ENCODE assay signal across 8 cellular contexts in genomic region chr13:44435142-44435982, GRCh38.
DNase-seq lines count a peak whose midpoint lies in the region; ATAC-seq and TF ChIP-seq lines count a peak whose summit lies in the region.

No MANE protein-coding gene starts in this region.

- H3K27ac ChIP-seq in A673 (ENCODE audit: low read depth, low read length, poor library complexity, severe bottlenecking), result peak overlapping the region; percentile 92

- DNase-seq in A673 (ENCODE audit: low spot score) (peak; percentile 99), NCI-H748 treated with DMSO at 0.1 percent for 48 hours (lab: John Stamatoyannopoulos, UW) (peak; percentile 98), cortex of kidney (lab: John Stamatoyannopoulos, UW) (peak; percentile 30), kidney tubule cell (ENCODE audit: low spot score) (peak; percentile 99)
- peak; percentile 61 to 93 for DNase-seq in activated CD4-positive, alpha-beta T cell treated with anti-CD3 and anti-CD28 coated beads, Interleukin-2, amount 50 U/mL, for 24 hours (ENCODE audit: low read depth in 1 of 2, low spot score in 1 of 2)
- peak; percentile 91 for DNase-seq in stimulated activated CD4-positive, alpha-beta T cell treated with anti-CD3 and anti-CD28 coated beads, Interleukin-15, amount 100 ng/mL, for 24 hours

- peaks cover 13% of the 10 kb centered on the region for H3K4me1 ChIP-seq in A673 (ENCODE audit: insufficient read depth, low read length, poor library complexity, severe bottlenecking)

- intact Hi-C loops in A673 (cut with micrococcal nuclease; ENCODE audit: unreplicated experiment), result loop anchor here (5.0 kb wide), 4 partner anchors 103 to 293 kb away; no protein-coding TSS in a partner anchor

- peaks cover 18% of the 10 kb centered on the region for H3K36me3 ChIP-seq in A673 (ENCODE audit: insufficient read depth, low read length, poor library complexity, severe bottlenecking)

- H3K9me3 ChIP-seq in A673 (ENCODE audit: low read depth, low read length, poor library complexity, severe bottlenecking), result no peaks in the 10 kb centered on the region

- ATAC-seq in GM19023 (IDR thresholded peaks at IDR 0.05; ENCODE audit: unreplicated experiment) (peak; percentile 66), HG03571 (IDR thresholded peaks at IDR 0.05; ENCODE audit: unreplicated experiment) (peak; percentile 42)

- TSS peak; percentile 97 for BruUV-seq in A673 (replicated peaks; lab: Mats Ljungman, UMichigan)

- no peaks in the 10 kb centered on the region for H3K27me3 ChIP-seq in A673 (replicated peaks; ENCODE audit: insufficient read depth, low read depth, low read length, poor library complexity)

- peak overlapping the region; percentile 69 for H3K4me3 ChIP-seq in A673 (ENCODE audit: low read depth, low read length, poor library complexity, severe bottlenecking)

- CTCF ChIA-PET in A673 (lab: Charles Lee), result interaction anchor here (0.6 to 0.7 kb wide), 2 partner anchors 101 to 509 kb away, joined by 5 to 20 read pairs; no protein-coding TSS in a partner anchor

- POLR2A ChIA-PET in A673 (lab: Charles Lee; ENCODE audit: low non-redundant PET), result interaction anchor here (0.6 to 0.7 kb wide), 3 partner anchors 31 to 1791 kb away, joined by 3 to 26 read pairs (median 5); no protein-coding TSS in a partner anchor

- TF ChIP-seq CTCF in A673 (conservative IDR thresholded peaks at IDR 0.05; ENCODE audit: low read depth, low read length), result no peak

Comparison
In these comparisons a context has a peak if more than half of its experiments do, and no peak if none do; other contexts are left out.
1. Peak in every context shown above with its lines: DNase-seq, ATAC-seq, H3K4me3 ChIP-seq and H3K27ac ChIP-seq.
2. DNase-seq: peak in every context shown above with its lines; median percentile 99 in A673; 99 in kidney tubule cell; 98 in NCI-H748 treated with DMSO at 0.1 percent for 48 hours; 91 in stimulated activated CD4-positive, alpha-beta T cell treated with anti-CD3 and anti-CD28 coated beads, Interleukin-15, amount 100 ng/mL, for 24 hours; 77 in activated CD4-positive, alpha-beta T cell treated with anti-CD3 and anti-CD28 coated beads, Interleukin-2, amount 50 U/mL, for 24 hours; 30 in cortex of kidney.